ENCODE assay signal across 16 cellular contexts in the genomic region with DNA sequence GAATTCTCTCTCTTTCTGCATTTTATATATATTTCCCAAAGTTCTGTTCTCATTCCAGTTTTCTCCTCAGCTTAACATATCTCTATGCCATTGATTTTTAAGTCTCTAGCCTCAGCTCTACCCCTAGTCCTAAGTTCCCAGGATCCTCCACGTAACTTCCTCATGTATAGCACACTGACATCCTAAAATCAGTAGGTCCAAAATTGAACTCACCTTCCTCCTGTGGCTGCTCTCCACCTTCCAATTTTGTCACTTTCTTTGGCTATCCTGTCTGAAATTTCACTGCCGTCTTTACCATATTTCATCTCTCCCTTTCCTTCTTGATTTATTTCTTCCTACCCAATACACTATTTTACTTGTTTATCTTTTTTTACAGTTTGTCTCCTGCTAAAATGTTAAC. TPM values are rescaled to one million over a fixed set of nuclear protein-coding genes. Genes with fewer than 3 reads are reported as not detected.
A peak's percentile ranks its signal among the peaks of the same experiment; 100 is the strongest.
DNase-seq lines count a peak whose midpoint lies in the region; ATAC-seq and TF ChIP-seq lines count a peak whose summit lies in the region.
"Had no signal": no experiment of that assay in that cellular context is flagged by ENCODE, and none has a peak within 500 bp of the region (broad histone marks: within the 10 kb centered on the region; RNA-seq: fewer than 3 reads in every experiment).

No MANE protein-coding gene starts in this region.

- CTCF ChIA-PET in Calu3 (lab: Charles Lee): no interaction called here

- H3K4me3 ChIP-seq in skin epidermis (peak overlapping the region in 4 of 7 experiments; percentile 9 to 31 (median 22)), aorta (ENCODE audit: low read length in 2 of 2) (no peak overlapping the region)
- H3K4me3 ChIP-seq: gastrocnemius medialis had no signal

- H3K27me3 ChIP-seq in aorta (ENCODE audit: control insufficient read depth in 1 of 2, insufficient read depth in 2 of 2, low read length in 1 of 2): no peaks in the 10 kb centered on the region
- H3K27me3 ChIP-seq: gastrocnemius medialis had no signal

- peaks cover 34% of the 10 kb centered on the region for H3K4me1 Mint-ChIP-seq in Calu3 (ENCODE audit: low read depth, unreplicated experiment)

- ATAC-seq in GM21515 (IDR thresholded peaks at IDR 0.05; ENCODE audit: unreplicated experiment) (peak; percentile 8), HG02938 (IDR thresholded peaks at IDR 0.05; ENCODE audit: unreplicated experiment) (no peak), aorta (ENCODE audit: low FRiP score) (no peak)
- no peak for ATAC-seq in activated naive CD4-positive, alpha-beta T cell treated with anti-CD3 and anti-CD28 coated beads, Interleukin-2, amount 50 U/mL, for 72 hours
- ATAC-seq: gastrocnemius medialis had no signal

- no peaks in the 10 kb centered on the region for H3K9me3 ChIP-seq in aorta (ENCODE audit: control insufficient read depth, low read length)
- H3K9me3 ChIP-seq: gastrocnemius medialis had no signal

- H3K36me3 ChIP-seq in aorta (ENCODE audit: control insufficient read depth in 1 of 2, insufficient read depth in 2 of 2, low read length in 1 of 2): no peaks in the 10 kb centered on the region
- H3K36me3 ChIP-seq: gastrocnemius medialis, WERI-Rb-1 had no signal

- peaks cover 2% of the 10 kb centered on the region for H3K9me3 Mint-ChIP-seq in Calu3 (ENCODE audit: low read depth, unreplicated experiment)
- peaks cover 10 to 16% of the 10 kb centered on the region in 2 donors for H3K9me3 Mint-ChIP-seq in activated naive CD4-positive, alpha-beta T cell treated with anti-CD3 and anti-CD28 coated beads, Interleukin-2, amount 50 U/mL, for 72 hours

- H3K4me3 Mint-ChIP-seq in Calu3 (ENCODE audit: low read depth, unreplicated experiment): no peak overlapping the region
- H3K4me3 Mint-ChIP-seq: endodermal cell, HFFc6 had no signal

- no peak for TF ChIP-seq CTCF in Calu3 (IDR thresholded peaks at IDR 0.05; ENCODE audit: unreplicated experiment)

- peaks cover 0 to 2% of the 10 kb centered on the region in 2 donors for H3K4me1 ChIP-seq in aorta (ENCODE audit: control insufficient read depth in 1 of 2, insufficient read depth in 2 of 2, low read length in 2 of 2)
- H3K4me1 ChIP-seq: gastrocnemius medialis had no signal

- H3K27me3 Mint-ChIP-seq in Calu3 (ENCODE audit: unreplicated experiment): no peaks in the 10 kb centered on the region

- intact Hi-C loops in Calu3 (cut with micrococcal nuclease; ENCODE audit: unreplicated experiment) (no loop called here), aorta (cut with DNase I) (no loop called here)

- H3K27ac Mint-ChIP-seq in Calu3 (ENCODE audit: unreplicated experiment): peak overlapping the region; percentile 66
- H3K27ac Mint-ChIP-seq in activated naive CD4-positive, alpha-beta T cell treated with anti-CD3 and anti-CD28 coated beads, Interleukin-2, amount 50 U/mL, for 72 hours: peak overlapping the region; percentile 94 to 97
- H3K27ac Mint-ChIP-seq: endodermal cell, HFFc6 had no signal

- no peak for DNase-seq in Calu3
- DNase-seq in activated naive CD4-positive, alpha-beta T cell treated with anti-CD3 and anti-CD28 coated beads, Interleukin-2, amount 50 U/mL, for 72 hours (ENCODE audit: low spot score in 2 of 2): no peak
- no peak for DNase-seq in stimulated activated CD4-positive, alpha-beta T cell treated with anti-CD3 and anti-CD28 coated beads, Interleukin-1b, Interleukin-23, amount 100 ng/mL, for 48 hours
- no peak for DNase-seq in aorta
- DNase-seq: endodermal cell; gastrocnemius medialis; HFFc6; NCI-H1048; stimulated activated CD4-positive, alpha-beta T cell treated with anti-CD3 and anti-CD28 coated beads, Interleukin-4, amount 100 ng/mL, for 24 hours; WERI-Rb-1 had no signal

- H3K36me3 Mint-ChIP-seq in Calu3 (ENCODE audit: insufficient read depth, unreplicated experiment): no peaks in the 10 kb centered on the region
- H3K36me3 Mint-ChIP-seq in activated naive CD4-positive, alpha-beta T cell treated with anti-CD3 and anti-CD28 coated beads, Interleukin-2, amount 50 U/mL, for 72 hours: peaks cover 52 to 72% of the 10 kb centered on the region in 2 donors

- WGBS in aorta, 2 donors: 55 to 58% methylated on average over 2 of the region's 2 CpGs

- BruUV-seq in Calu3 (replicated peaks; lab: Mats Ljungman, UMichigan): no TSS peak

- peak overlapping the region in 14 of 21 experiments; percentile 0 to 89 (median 46) for H3K27ac ChIP-seq in skin epidermis
- no peak overlapping the region for H3K27ac ChIP-seq in aorta (ENCODE audit: low read depth in 1 of 2, low read length in 2 of 2)
- H3K27ac ChIP-seq: gastrocnemius medialis, WERI-Rb-1 had no signal

RNA-seq across cellular contexts. Expression of a gene that starts 1.5 kb away (rescaled TPM):
- not detected in 2 replicates for total RNA-seq in Calu3 (2022)
- 10 to 100 TPM; 48.3 to 55.2 TPM for total RNA-seq in activated naive CD4-positive, alpha-beta T cell treated with anti-CD3 and anti-CD28 coated beads, Interleukin-2, amount 50 U/mL, for 72 hours
- total RNA-seq in aorta: 1 to 10 TPM; 1.2 to 1.5 TPM
- polyA plus RNA-seq in aorta: 1 to 10 TPM in 1 of 2 donors, not detected in 1; 1.5 TPM
- total RNA-seq: bronchial epithelial cell, endodermal cell, HFFc6, HT1080 had no signal
- polyA plus RNA-seq: keratinocyte had no signal

RNA-seq across cellular contexts. Expression of a gene that starts 57.7 kb away (rescaled TPM):
- total RNA-seq in Calu3 (2022) (not detected in 2 replicates), aorta (10 to 100 TPM; 10.8 to 22.9 TPM)
- 10 to 100 TPM; 14.9 to 37.0 TPM for total RNA-seq in activated naive CD4-positive, alpha-beta T cell treated with anti-CD3 and anti-CD28 coated beads, Interleukin-2, amount 50 U/mL, for 72 hours
- 1 to 10 TPM in 1 of 2 donors, under 1 TPM in 1; 0.41 to 4.1 TPM for polyA plus RNA-seq in aorta
- total RNA-seq: bronchial epithelial cell, endodermal cell, HFFc6, HT1080 had no signal
- polyA plus RNA-seq: keratinocyte had no signal

Comparison
In these comparisons a context has a peak if more than half of its experiments do, and no peak if none do; other contexts are left out.
1. H3K27ac ChIP-seq: peak in skin epidermis (14 of 21); none in aorta (0 of 2).
2. H3K4me3 ChIP-seq: peak in skin epidermis (4 of 7); none in aorta (0 of 2).
3. RNA of a gene that starts 1.5 kb away (total RNA-seq): 48.3 to 55.2 TPM in activated naive CD4-positive, alpha-beta T cell treated with anti-CD3 and anti-CD28 coated beads, Interleukin-2, amount 50 U/mL, for 72 hours; 1.2 to 1.5 TPM in aorta and not detected in Calu3; every median in the first group is over 10 times any median in the second.
4. RNA of a gene that starts 57.7 kb away (total RNA-seq): 14.9 to 37.0 TPM in activated naive CD4-positive, alpha-beta T cell treated with anti-CD3 and anti-CD28 coated beads, Interleukin-2, amount 50 U/mL, for 72 hours and 10.8 to 22.9 TPM in aorta; not detected in Calu3; every median in the first group is over 10 times any median in the second.